ENCODE assay signal across 10 cellular contexts in genomic region chr5:95900383-95900958, GRCh38.
A peak's percentile ranks its signal among the peaks of the same experiment; 100 is the strongest.
DNase-seq lines count a peak whose midpoint lies in the region; ATAC-seq and TF ChIP-seq lines count a peak whose summit lies in the region.
"Had no signal": no experiment of that assay in that cellular context is flagged by ENCODE, and none has a peak within 500 bp of the region (broad histone marks: within the 10 kb centered on the region; RNA-seq: fewer than 3 reads in every experiment).

No MANE protein-coding gene starts in this region.

- DNase-seq in IMR-90 (peak; percentile 88), WERI-Rb-1 (peak; percentile 56), heart right ventricle (peak in 1 of 2 donors; percentile 69), testis (peak; percentile 62), SK-N-DZ (ENCODE audit: low spot score) (no peak), Peyer's patch (no peak), OCI-M2 (lab: John Stamatoyannopoulos, UW; ENCODE audit: unreplicated experiment) (no peak)
- DNase-seq: activated CD8-positive, alpha-beta memory T cell treated with anti-CD3 and anti-CD28 coated beads, Interleukin-2, amount 50 U/mL, for 48 hours; foreskin melanocyte had no signal

- H3K27me3 ChIP-seq in IMR-90 (ENCODE audit: control insufficient read depth, insufficient read depth, low read length) (no peaks in the 10 kb centered on the region), WERI-Rb-1 (ENCODE audit: insufficient read depth, low read depth, severe bottlenecking) (no peaks in the 10 kb centered on the region), heart right ventricle (no peaks in the 10 kb centered on the region), testis (no peaks in the 10 kb centered on the region), Peyer's patch (no peaks in the 10 kb centered on the region)
- H3K27me3 ChIP-seq: SJSA1 had no signal

- no peak overlapping the region for H3K23ac ChIP-seq in IMR-90 (ENCODE audit: low read depth, low read length)

- no peak overlapping the region for H4K5ac ChIP-seq in IMR-90 (ENCODE audit: low read depth, low read length)

- H3K9me3 ChIP-seq in IMR-90 (ENCODE audit: control insufficient read depth, insufficient read depth, low read length) (no peaks in the 10 kb centered on the region), WERI-Rb-1 (ENCODE audit: severe bottlenecking) (no peaks in the 10 kb centered on the region), heart right ventricle (no peaks in the 10 kb centered on the region), testis (no peaks in the 10 kb centered on the region), Peyer's patch (no peaks in the 10 kb centered on the region)
- H3K9me3 ChIP-seq: SJSA1 had no signal

- H3K9ac ChIP-seq in IMR-90 (ENCODE audit: low read depth, low read length) = no peak overlapping the region

- POLR2A ChIA-PET in IMR-90 (lab: Charles Lee; ENCODE audit: unreplicated experiment) = no interaction called here

- H2BK15ac ChIP-seq in IMR-90 (ENCODE audit: low read depth, low read length) = no peak overlapping the region

- no peak overlapping the region for H2AK9ac ChIP-seq in IMR-90 (replicated peaks; ENCODE audit: low read depth, low read length, poor library complexity)

- no peak overlapping the region for H4K91ac ChIP-seq in IMR-90 (ENCODE audit: insufficient read depth, low read depth, low read length)

- intact Hi-C loops in IMR-90 (cut with micrococcal nuclease) (no loop called here), heart right ventricle (cut with DNase I) (loop anchor here in 2 of 10 donors (5.0 kb wide), 1 partner anchor 57 kb away; no protein-coding TSS in a partner anchor), testis (cut with DNase I; ENCODE audit: low total_unique reads) (no loop called here)

- H3K9me1 ChIP-seq in IMR-90 (ENCODE audit: insufficient read depth, low read length) = peaks cover 11% of the 10 kb centered on the region; the same call in 1 of the 2 replicates

- ATAC-seq in IMR-90 (ENCODE audit: low read depth) = peak; percentile 69
- ATAC-seq in heart right ventricle = peak; percentile 69 to 93 (median 87)

- CTCF ChIA-PET in IMR-90 (lab: Yijun Ruan, JAX) = interaction anchor here (1.1 to 1.3 kb wide), 2 partner anchors 243 to 436 kb away, joined by 3 read pairs; no protein-coding TSS in a partner anchor

- H3K4me3 ChIP-seq in IMR-90 (ENCODE audit: insufficient read depth, low read depth, low read length) (no peak overlapping the region), WERI-Rb-1 (ENCODE audit: low read depth, low read length) (no peak overlapping the region), heart right ventricle (no peak overlapping the region), testis (no peak overlapping the region), Peyer's patch (no peak overlapping the region)
- H3K4me3 ChIP-seq: SJSA1 had no signal

- H2BK5ac ChIP-seq in IMR-90 (ENCODE audit: low read depth, low read length, poor library complexity, severe bottlenecking) = peak overlapping the region; percentile 18

- H2BK120ac ChIP-seq in IMR-90 (ENCODE audit: low read depth, low read length) = no peak overlapping the region

- no peak overlapping the region for H2BK20ac ChIP-seq in IMR-90 (ENCODE audit: low read depth, low read length)

- peaks cover 9% of the 10 kb centered on the region for H3K4me1 ChIP-seq in IMR-90 (ENCODE audit: control insufficient read depth, insufficient read depth, low read length)
- H3K4me1 ChIP-seq in heart right ventricle = peaks cover 0 to 30% (median 14%) of the 10 kb centered on the region in 9 donors
- H3K4me1 ChIP-seq in testis = no peaks in the 10 kb centered on the region
- H3K4me1 ChIP-seq in Peyer's patch = no peaks in the 10 kb centered on the region

- peaks cover 33% of the 10 kb centered on the region; the same call in 1 of the 2 replicates for H4K20me1 ChIP-seq in IMR-90 (ENCODE audit: insufficient read depth, low read length)

- TF ChIP-seq RAD21 in IMR-90 (IDR thresholded peaks at IDR 0.05; ENCODE audit: low read length) = no peak

- in situ Hi-C loops in IMR-90 (cut with MboI; ENCODE audit: low sequenced_read_pairs) = no loop called here

- peaks cover 49% of the 10 kb centered on the region for H3K36me3 ChIP-seq in IMR-90 (ENCODE audit: control insufficient read depth, insufficient read depth, low read length)
- H3K36me3 ChIP-seq in WERI-Rb-1 = no peaks in the 10 kb centered on the region
- H3K36me3 ChIP-seq in heart right ventricle = peaks cover 0 to 86% (median 10%) of the 10 kb centered on the region in 9 donors
- no peaks in the 10 kb centered on the region for H3K36me3 ChIP-seq in testis (ENCODE audit: low read depth, missing control alignments)
- peaks cover 0 to 29% (median 0%) of the 10 kb centered on the region in 3 donors for H3K36me3 ChIP-seq in Peyer's patch

- no peak overlapping the region for H3K14ac ChIP-seq in IMR-90 (replicated peaks; ENCODE audit: low read depth, low read length)

- H3K56ac ChIP-seq in IMR-90 (ENCODE audit: extremely low read depth, insufficient read depth, low read length) = no peak overlapping the region

- no peak for TF ChIP-seq CTCF in IMR-90 (conservative IDR thresholded peaks at IDR 0.05; ENCODE audit: low read depth, low read length)
- TF ChIP-seq CTCF in WERI-Rb-1 (IDR thresholded peaks at IDR 0.05; ENCODE audit: low read depth, low read length) = no peak
- no peak for TF ChIP-seq CTCF in heart right ventricle (IDR thresholded peaks at IDR 0.05)
- TF ChIP-seq CTCF in testis (IDR thresholded peaks at IDR 0.05) = no peak
- no peak for TF ChIP-seq CTCF in Peyer's patch (IDR thresholded peaks at IDR 0.05)

- TF ChIP-seq POLR2A in IMR-90 (IDR thresholded peaks at IDR 0.05; ENCODE audit: low read depth, low read length) (no peak), testis (IDR thresholded peaks at IDR 0.05) (no peak), Peyer's patch (IDR thresholded peaks at IDR 0.05) (no peak)

- no peak overlapping the region for H3K4ac ChIP-seq in IMR-90 (ENCODE audit: low read depth, low read length)

- dilution Hi-C loops in IMR-90 (cut with HindIII; ENCODE audit: low sequenced_read_pairs, unreplicated experiment) = no loop called here

- no CpG with 5 or more reads among the region's 4 CpGs for WGBS in IMR-90 (ENCODE audit: extremely low coverage in 2 of 2, insufficient read length in 1 of 2), 2 experiments
- WGBS in heart right ventricle, 2 donors = 34 to 50% methylated on average over 4 of the region's 4 CpGs
- WGBS in testis, 2 donors = 60 to 67% methylated on average over 4 of the region's 4 CpGs

- no peak overlapping the region for H3K18ac ChIP-seq in IMR-90 (ENCODE audit: low read depth, low read length)

- peaks cover 17 to 70% of the 10 kb centered on the region in 2 experiments for H3K79me1 ChIP-seq in IMR-90 (ENCODE audit: low read depth in 1 of 2, low read length in 2 of 2)

- H4K8ac ChIP-seq in IMR-90 (ENCODE audit: low read depth in 2 of 2, low read length in 2 of 2) = no peak overlapping the region

- BruUV-seq in IMR-90 (replicated peaks; lab: Mats Ljungman, UMichigan) = no TSS peak

- no peak overlapping the region for H2AK5ac ChIP-seq in IMR-90 (ENCODE audit: low read depth, low read length)

- no peak overlapping the region for H3K4me2 ChIP-seq in IMR-90 (ENCODE audit: low read depth, low read length)

- no peak overlapping the region for H3K27ac ChIP-seq in IMR-90 (ENCODE audit: insufficient read depth, low read length)
- H3K27ac ChIP-seq in WERI-Rb-1 = no peak overlapping the region
- peak overlapping the region in 7 of 10 donors; percentile 5 to 63 (median 46) for H3K27ac ChIP-seq in heart right ventricle
- H3K27ac ChIP-seq in testis = peak overlapping the region; percentile 1 to 72
- H3K27ac ChIP-seq in Peyer's patch = no peak overlapping the region
- H3K27ac ChIP-seq: SJSA1 had no signal

- no peak overlapping the region for H2AFZ ChIP-seq in IMR-90 (replicated peaks; ENCODE audit: low read length, poor library complexity)

TF ChIP-seq in IMR-90, 13 proteins besides CTCF, POLR2A, EP300 and RAD21:
- TF ChIP-seq MAFK (IDR thresholded peaks at IDR 0.05; ENCODE audit: low read depth, low read length) (no peak), CHD1 (IDR thresholded peaks at IDR 0.05; ENCODE audit: low read depth, low read length) (no peak), USF2 (IDR thresholded peaks at IDR 0.05; ENCODE audit: low read depth, low read length) (no peak), NFE2L2 (IDR thresholded peaks at IDR 0.05; ENCODE audit: low read depth, low read length) (no peak), MXI1 (IDR thresholded peaks at IDR 0.05; ENCODE audit: borderline replicate concordance, low read depth, low read length) (no peak), ELK1 (IDR thresholded peaks at IDR 0.05; ENCODE audit: borderline replicate concordance, low read depth, low read length) (no peak), FOS (IDR thresholded peaks at IDR 0.05; ENCODE audit: low read depth, low read length) (no peak), CEBPB (IDR thresholded peaks at IDR 0.05; ENCODE audit: low read depth, low read length) (no peak), RCOR1 (IDR thresholded peaks at IDR 0.05; ENCODE audit: insufficient replicate concordance, low read length) (no peak)

Comparison
In these comparisons a context has a peak if more than half of its experiments do, and no peak if none do; other contexts are left out.
1. DNase-seq: peak in IMR-90 (single experiment), WERI-Rb-1 (single experiment) and testis (single experiment); none in SK-N-DZ (single experiment), Peyer's patch (0 of 3) and OCI-M2 (single experiment).
2. H3K27ac ChIP-seq: peak in heart right ventricle (7 of 10) and testis (2 of 2); none in IMR-90 (single experiment), WERI-Rb-1 (single experiment) and Peyer's patch (0 of 4).